Comparison of ENCODE assay signal across 1 cellular context in the genomic region with DNA sequence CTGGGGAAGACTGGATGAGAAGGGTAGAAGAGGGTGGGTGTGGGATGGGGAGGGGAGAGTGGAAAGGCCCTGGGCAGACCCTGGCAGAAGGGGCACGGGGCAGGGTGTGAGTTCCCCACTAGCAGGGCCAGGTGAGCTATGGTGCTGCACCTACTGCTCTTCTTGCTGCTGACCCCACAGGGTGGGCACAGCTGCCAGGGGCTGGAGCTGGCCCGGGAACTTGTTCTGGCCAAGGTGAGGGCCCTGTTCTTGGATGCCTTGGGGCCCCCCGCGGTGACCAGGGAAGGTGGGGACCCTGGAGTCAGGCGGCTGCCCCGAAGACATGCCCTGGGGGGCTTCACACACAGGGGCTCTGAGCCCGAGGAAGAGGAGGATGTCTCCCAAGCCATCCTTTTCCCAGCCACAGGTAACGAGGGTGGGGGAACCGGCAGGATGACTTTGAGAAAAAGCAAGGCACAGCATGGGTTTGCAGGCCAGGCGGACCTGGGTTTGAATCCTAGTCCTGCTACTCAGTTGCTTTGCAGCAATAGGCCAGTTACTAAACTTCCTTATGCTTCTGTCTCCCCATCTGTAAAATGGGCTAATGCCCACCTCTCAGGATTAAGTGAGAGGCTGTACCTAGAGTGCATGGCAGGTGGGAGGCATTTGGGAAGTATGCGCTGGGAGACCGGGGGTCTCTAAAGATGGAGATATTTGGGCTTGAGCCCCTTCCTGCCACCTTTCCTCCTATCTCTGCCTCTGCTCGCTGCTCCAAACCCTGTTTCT.
TF ChIP-seq lines count a peak whose summit lies in the region.

A gene with protein sequence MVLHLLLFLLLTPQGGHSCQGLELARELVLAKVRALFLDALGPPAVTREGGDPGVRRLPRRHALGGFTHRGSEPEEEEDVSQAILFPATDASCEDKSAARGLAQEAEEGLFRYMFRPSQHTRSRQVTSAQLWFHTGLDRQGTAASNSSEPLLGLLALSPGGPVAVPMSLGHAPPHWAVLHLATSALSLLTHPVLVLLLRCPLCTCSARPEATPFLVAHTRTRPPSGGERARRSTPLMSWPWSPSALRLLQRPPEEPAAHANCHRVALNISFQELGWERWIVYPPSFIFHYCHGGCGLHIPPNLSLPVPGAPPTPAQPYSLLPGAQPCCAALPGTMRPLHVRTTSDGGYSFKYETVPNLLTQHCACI (plus strand): TSS at position 74 of the 765 bp plus-strand sequence. CDS start 65 bp downstream, at position 139.

TF ChIP-seq in HepG2, 621 proteins besides CTCF, POLR2A, EP300 and RAD21 (continued from another document and continues in another):
- no peak for TF ChIP-seq ISX (CRISPR knock-in tag; conservative IDR thresholded peaks at IDR 0.05)
- TF ChIP-seq, protein P1, sequence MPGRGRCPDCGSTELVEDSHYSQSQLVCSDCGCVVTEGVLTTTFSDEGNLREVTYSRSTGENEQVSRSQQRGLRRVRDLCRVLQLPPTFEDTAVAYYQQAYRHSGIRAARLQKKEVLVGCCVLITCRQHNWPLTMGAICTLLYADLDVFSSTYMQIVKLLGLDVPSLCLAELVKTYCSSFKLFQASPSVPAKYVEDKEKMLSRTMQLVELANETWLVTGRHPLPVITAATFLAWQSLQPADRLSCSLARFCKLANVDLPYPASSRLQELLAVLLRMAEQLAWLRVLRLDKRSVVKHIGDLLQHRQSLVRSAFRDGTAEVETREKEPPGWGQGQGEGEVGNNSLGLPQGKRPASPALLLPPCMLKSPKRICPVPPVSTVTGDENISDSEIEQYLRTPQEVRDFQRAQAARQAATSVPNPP (CRISPR knock-in tag; IDR thresholded peaks at IDR 0.05) = no peak
- TF ChIP-seq HOXA3 (CRISPR knock-in tag; IDR thresholded peaks at IDR 0.05) = no peak; the same call in 1 of the 2 replicates
- TF ChIP-seq NFKB2 (CRISPR knock-in tag; IDR thresholded peaks at IDR 0.05; ENCODE audit: borderline replicate concordance) = no peak
- no peak for TF ChIP-seq TOPORS (CRISPR knock-in tag; IDR thresholded peaks at IDR 0.05)
- TF ChIP-seq SUZ12 (IDR thresholded peaks at IDR 0.05; ENCODE audit: low read depth, low read length) = no peak
- TF ChIP-seq, protein P2, sequence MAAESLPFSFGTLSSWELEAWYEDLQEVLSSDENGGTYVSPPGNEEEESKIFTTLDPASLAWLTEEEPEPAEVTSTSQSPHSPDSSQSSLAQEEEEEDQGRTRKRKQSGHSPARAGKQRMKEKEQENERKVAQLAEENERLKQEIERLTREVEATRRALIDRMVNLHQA (CRISPR knock-in tag; IDR thresholded peaks at IDR 0.05) = no peak
- TF ChIP-seq, protein P3, sequence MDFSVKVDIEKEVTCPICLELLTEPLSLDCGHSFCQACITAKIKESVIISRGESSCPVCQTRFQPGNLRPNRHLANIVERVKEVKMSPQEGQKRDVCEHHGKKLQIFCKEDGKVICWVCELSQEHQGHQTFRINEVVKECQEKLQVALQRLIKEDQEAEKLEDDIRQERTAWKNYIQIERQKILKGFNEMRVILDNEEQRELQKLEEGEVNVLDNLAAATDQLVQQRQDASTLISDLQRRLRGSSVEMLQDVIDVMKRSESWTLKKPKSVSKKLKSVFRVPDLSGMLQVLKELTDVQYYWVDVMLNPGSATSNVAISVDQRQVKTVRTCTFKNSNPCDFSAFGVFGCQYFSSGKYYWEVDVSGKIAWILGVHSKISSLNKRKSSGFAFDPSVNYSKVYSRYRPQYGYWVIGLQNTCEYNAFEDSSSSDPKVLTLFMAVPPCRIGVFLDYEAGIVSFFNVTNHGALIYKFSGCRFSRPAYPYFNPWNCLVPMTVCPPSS (IDR thresholded peaks at IDR 0.05) = no peak
- TF ChIP-seq ZFX (CRISPR knock-in tag; IDR thresholded peaks at IDR 0.05; ENCODE audit: low read depth) = no peak; the same call in 1 of the 2 replicates
- TF ChIP-seq SNAI1 (CRISPR knock-in tag; IDR thresholded peaks at IDR 0.05; ENCODE audit: borderline replicate concordance) = 0 out of 2 replicates have a peak, but pooled peaks have one; percentile 0
- TF ChIP-seq PCBP1 (IDR thresholded peaks at IDR 0.05; ENCODE audit: borderline replicate concordance, low read depth, low read length) = peak; percentile 78; the same call in 1 of the 2 replicates
- no peak for TF ChIP-seq RFXAP (CRISPR knock-in tag; IDR thresholded peaks at IDR 0.05; ENCODE audit: borderline replicate concordance)
- no peak for TF ChIP-seq EEA1 (CRISPR knock-in tag; IDR thresholded peaks at IDR 0.05; ENCODE audit: borderline replicate concordance)
- TF ChIP-seq, protein P4, sequence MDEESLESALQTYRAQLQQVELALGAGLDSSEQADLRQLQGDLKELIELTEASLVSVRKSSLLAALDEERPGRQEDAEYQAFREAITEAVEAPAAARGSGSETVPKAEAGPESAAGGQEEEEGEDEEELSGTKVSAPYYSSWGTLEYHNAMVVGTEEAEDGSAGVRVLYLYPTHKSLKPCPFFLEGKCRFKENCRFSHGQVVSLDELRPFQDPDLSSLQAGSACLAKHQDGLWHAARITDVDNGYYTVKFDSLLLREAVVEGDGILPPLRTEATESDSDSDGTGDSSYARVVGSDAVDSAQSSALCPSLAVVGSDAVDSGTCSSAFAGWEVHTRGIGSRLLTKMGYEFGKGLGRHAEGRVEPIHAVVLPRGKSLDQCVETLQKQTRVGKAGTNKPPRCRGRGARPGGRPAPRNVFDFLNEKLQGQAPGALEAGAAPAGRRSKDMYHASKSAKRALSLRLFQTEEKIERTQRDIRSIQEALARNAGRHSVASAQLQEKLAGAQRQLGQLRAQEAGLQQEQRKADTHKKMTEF (CRISPR knock-in tag; IDR thresholded peaks at IDR 0.05) = no peak; the same call in 1 of the 2 replicates
- 0 out of 2 replicates have a peak, but pooled peaks have one; percentile 76 for TF ChIP-seq GTF3A (CRISPR knock-in tag; conservative IDR thresholded peaks at IDR 0.05)
- no peak for TF ChIP-seq SAP130 (CRISPR knock-in tag; IDR thresholded peaks at IDR 0.05; ENCODE audit: low read depth)
- TF ChIP-seq, protein P5, sequence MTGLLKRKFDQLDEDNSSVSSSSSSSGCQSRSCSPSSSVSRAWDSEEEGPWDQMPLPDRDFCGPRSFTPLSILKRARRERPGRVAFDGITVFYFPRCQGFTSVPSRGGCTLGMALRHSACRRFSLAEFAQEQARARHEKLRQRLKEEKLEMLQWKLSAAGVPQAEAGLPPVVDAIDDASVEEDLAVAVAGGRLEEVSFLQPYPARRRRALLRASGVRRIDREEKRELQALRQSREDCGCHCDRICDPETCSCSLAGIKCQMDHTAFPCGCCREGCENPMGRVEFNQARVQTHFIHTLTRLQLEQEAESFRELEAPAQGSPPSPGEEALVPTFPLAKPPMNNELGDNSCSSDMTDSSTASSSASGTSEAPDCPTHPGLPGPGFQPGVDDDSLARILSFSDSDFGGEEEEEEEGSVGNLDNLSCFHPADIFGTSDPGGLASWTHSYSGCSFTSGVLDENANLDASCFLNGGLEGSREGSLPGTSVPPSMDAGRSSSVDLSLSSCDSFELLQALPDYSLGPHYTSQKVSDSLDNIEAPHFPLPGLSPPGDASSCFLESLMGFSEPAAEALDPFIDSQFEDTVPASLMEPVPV (CRISPR knock-in tag; IDR thresholded peaks at IDR 0.05) = no peak
- no peak for TF ChIP-seq ATM (IDR thresholded peaks at IDR 0.05; ENCODE audit: borderline replicate concordance)
- peak; percentile 48; the same call in 1 of the 2 replicates for TF ChIP-seq ZNF546 (CRISPR knock-in tag; conservative IDR thresholded peaks at IDR 0.05)
- no peak for TF ChIP-seq MIXL1 (CRISPR knock-in tag; IDR thresholded peaks at IDR 0.05)
- TF ChIP-seq, protein P6, sequence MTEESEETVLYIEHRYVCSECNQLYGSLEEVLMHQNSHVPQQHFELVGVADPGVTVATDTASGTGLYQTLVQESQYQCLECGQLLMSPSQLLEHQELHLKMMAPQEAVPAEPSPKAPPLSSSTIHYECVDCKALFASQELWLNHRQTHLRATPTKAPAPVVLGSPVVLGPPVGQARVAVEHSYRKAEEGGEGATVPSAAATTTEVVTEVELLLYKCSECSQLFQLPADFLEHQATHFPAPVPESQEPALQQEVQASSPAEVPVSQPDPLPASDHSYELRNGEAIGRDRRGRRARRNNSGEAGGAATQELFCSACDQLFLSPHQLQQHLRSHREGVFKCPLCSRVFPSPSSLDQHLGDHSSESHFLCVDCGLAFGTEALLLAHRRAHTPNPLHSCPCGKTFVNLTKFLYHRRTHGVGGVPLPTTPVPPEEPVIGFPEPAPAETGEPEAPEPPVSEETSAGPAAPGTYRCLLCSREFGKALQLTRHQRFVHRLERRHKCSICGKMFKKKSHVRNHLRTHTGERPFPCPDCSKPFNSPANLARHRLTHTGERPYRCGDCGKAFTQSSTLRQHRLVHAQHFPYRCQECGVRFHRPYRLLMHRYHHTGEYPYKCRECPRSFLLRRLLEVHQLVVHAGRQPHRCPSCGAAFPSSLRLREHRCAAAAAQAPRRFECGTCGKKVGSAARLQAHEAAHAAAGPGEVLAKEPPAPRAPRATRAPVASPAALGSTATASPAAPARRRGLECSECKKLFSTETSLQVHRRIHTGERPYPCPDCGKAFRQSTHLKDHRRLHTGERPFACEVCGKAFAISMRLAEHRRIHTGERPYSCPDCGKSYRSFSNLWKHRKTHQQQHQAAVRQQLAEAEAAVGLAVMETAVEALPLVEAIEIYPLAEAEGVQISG (CRISPR knock-in tag; IDR thresholded peaks at IDR 0.05) = no peak
- no peak for TF ChIP-seq ZNF430 (CRISPR knock-in tag; IDR thresholded peaks at IDR 0.05)
- no peak for TF ChIP-seq KDM2A (CRISPR knock-in tag; IDR thresholded peaks at IDR 0.05; ENCODE audit: borderline replicate concordance, low read depth)
- TF ChIP-seq FOXP1 (IDR thresholded peaks at IDR 0.05) = no peak
- no peak for TF ChIP-seq FOXP1 (CRISPR knock-in tag; IDR thresholded peaks at IDR 0.05)
- TF ChIP-seq, protein P7, sequence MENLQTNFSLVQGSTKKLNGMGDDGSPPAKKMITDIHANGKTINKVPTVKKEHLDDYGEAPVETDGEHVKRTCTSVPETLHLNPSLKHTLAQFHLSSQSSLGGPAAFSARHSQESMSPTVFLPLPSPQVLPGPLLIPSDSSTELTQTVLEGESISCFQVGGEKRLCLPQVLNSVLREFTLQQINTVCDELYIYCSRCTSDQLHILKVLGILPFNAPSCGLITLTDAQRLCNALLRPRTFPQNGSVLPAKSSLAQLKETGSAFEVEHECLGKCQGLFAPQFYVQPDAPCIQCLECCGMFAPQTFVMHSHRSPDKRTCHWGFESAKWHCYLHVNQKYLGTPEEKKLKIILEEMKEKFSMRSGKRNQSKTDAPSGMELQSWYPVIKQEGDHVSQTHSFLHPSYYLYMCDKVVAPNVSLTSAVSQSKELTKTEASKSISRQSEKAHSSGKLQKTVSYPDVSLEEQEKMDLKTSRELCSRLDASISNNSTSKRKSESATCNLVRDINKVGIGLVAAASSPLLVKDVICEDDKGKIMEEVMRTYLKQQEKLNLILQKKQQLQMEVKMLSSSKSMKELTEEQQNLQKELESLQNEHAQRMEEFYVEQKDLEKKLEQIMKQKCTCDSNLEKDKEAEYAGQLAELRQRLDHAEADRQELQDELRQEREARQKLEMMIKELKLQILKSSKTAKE (CRISPR knock-in tag; IDR thresholded peaks at IDR 0.05; ENCODE audit: borderline replicate concordance) = no peak
- TF ChIP-seq SETDB1 (CRISPR knock-in tag; IDR thresholded peaks at IDR 0.05; ENCODE audit: borderline replicate concordance) = no peak
- no peak for TF ChIP-seq CBX1 (IDR thresholded peaks at IDR 0.05; ENCODE audit: low read depth)
- TF ChIP-seq, protein P8, sequence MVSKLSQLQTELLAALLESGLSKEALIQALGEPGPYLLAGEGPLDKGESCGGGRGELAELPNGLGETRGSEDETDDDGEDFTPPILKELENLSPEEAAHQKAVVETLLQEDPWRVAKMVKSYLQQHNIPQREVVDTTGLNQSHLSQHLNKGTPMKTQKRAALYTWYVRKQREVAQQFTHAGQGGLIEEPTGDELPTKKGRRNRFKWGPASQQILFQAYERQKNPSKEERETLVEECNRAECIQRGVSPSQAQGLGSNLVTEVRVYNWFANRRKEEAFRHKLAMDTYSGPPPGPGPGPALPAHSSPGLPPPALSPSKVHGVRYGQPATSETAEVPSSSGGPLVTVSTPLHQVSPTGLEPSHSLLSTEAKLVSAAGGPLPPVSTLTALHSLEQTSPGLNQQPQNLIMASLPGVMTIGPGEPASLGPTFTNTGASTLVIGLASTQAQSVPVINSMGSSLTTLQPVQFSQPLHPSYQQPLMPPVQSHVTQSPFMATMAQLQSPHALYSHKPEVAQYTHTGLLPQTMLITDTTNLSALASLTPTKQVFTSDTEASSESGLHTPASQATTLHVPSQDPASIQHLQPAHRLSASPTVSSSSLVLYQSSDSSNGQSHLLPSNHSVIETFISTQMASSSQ (IDR thresholded peaks at IDR 0.05; ENCODE audit: low read depth) = no peak
- TF ChIP-seq, protein P8 (CRISPR knock-in tag; IDR thresholded peaks at IDR 0.05; ENCODE audit: borderline replicate concordance) = no peak
- no peak for TF ChIP-seq KDM5B (CRISPR knock-in tag; IDR thresholded peaks at IDR 0.05; ENCODE audit: borderline replicate concordance)
- TF ChIP-seq ZNF354B (CRISPR knock-in tag; IDR thresholded peaks at IDR 0.05) = no peak
- no peak for TF ChIP-seq MBD4 (IDR thresholded peaks at IDR 0.05; ENCODE audit: borderline replicate concordance, low read length)
- TF ChIP-seq MAFF (IDR thresholded peaks at IDR 0.05; ENCODE audit: low read depth, low read length) = no peak
- TF ChIP-seq, protein P9, sequence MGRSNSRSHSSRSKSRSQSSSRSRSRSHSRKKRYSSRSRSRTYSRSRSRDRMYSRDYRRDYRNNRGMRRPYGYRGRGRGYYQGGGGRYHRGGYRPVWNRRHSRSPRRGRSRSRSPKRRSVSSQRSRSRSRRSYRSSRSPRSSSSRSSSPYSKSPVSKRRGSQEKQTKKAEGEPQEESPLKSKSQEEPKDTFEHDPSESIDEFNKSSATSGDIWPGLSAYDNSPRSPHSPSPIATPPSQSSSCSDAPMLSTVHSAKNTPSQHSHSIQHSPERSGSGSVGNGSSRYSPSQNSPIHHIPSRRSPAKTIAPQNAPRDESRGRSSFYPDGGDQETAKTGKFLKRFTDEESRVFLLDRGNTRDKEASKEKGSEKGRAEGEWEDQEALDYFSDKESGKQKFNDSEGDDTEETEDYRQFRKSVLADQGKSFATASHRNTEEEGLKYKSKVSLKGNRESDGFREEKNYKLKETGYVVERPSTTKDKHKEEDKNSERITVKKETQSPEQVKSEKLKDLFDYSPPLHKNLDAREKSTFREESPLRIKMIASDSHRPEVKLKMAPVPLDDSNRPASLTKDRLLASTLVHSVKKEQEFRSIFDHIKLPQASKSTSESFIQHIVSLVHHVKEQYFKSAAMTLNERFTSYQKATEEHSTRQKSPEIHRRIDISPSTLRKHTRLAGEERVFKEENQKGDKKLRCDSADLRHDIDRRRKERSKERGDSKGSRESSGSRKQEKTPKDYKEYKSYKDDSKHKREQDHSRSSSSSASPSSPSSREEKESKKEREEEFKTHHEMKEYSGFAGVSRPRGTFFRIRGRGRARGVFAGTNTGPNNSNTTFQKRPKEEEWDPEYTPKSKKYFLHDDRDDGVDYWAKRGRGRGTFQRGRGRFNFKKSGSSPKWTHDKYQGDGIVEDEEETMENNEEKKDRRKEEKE (IDR thresholded peaks at IDR 0.05) = no peak
- 0 out of 2 replicates have a peak, but pooled peaks have one; percentile 8 for TF ChIP-seq ZNF570 (CRISPR knock-in tag; IDR thresholded peaks at IDR 0.05; ENCODE audit: borderline replicate concordance)
- TF ChIP-seq HOXA9 (CRISPR knock-in tag; IDR thresholded peaks at IDR 0.05; ENCODE audit: borderline replicate concordance) = no peak
